Comparison of ENCODE assay signal across 1 cellular context in the genomic region with DNA sequence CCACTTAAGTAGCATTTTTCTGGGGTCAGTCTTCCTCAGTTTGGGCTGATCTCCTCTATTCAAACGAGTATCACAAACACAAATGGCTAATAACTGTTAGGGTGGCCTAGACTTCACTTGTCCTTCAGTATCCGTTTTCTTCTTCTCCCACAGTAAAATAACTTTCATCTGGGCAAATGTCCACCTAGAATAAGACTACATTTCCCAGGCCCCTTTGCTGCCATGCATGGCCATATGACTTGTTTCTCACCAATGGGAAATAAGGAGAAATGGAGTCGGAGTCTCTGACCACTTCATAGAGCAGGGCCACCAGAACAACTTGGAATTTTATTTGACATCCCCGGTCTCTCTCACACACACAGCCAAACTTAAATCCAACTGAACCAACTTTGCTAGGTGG.
TF ChIP-seq lines count a peak whose summit lies in the region.

No MANE protein-coding gene starts in this region.

TF ChIP-seq in SK-N-SH treated with all-trans-retinoic acid at 6 μM for 48 hours, 23 proteins besides CTCF, POLR2A, EP300 and RAD21 (continued from another document):
- TF ChIP-seq, protein P1, sequence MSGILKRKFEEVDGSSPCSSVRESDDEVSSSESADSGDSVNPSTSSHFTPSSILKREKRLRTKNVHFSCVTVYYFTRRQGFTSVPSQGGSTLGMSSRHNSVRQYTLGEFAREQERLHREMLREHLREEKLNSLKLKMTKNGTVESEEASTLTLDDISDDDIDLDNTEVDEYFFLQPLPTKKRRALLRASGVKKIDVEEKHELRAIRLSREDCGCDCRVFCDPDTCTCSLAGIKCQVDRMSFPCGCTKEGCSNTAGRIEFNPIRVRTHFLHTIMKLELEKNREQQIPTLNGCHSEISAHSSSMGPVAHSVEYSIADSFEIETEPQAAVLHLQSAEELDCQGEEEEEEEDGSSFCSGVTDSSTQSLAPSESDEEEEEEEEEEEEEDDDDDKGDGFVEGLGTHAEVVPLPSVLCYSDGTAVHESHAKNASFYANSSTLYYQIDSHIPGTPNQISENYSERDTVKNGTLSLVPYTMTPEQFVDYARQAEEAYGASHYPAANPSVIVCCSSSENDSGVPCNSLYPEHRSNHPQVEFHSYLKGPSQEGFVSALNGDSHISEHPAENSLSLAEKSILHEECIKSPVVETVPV (CRISPR knock-in tag; IDR thresholded peaks at IDR 0.05) = no peak
